In the genomic region with DNA sequence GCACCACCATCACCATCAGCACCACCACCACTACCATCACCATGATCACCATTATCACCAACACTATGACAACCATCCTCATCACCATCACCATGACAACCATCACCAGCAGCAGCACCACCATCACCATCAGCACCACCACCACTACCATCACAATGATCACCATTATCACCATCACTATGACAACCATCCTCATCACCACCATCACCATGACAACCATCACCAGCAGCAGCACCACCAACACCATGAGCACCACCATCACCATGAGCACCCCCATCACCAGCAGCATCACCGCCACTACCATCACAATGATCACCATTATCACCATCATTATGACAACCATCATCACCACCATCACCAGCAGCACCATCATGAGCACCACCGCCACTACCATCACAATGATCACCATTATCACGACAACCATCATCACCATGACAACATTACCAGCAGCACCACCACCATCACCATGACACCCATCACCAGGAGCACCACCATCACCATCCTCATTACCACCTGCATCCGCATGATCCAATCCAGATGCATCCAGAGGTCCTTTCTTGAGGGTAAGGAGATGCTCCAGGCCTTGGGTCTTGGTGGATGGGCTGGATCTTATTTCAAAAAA, we compare ENCODE assay signal across 24 cellular contexts. TPM values are rescaled to one million over a fixed set of nuclear protein-coding genes. Genes with fewer than 3 reads are reported as not detected.
"Had no signal": no experiment of that assay in that cellular context is flagged by ENCODE, and none has a peak within 500 bp of the region (broad histone marks: within the 10 kb centered on the region; RNA-seq: fewer than 3 reads in every experiment).

No MANE protein-coding gene starts in this region.

- H3K4me3 ChIP-seq: dorsolateral prefrontal cortex, lower lobe of right lung, prostate gland, right atrium auricular region, sigmoid colon, stomach, thyroid gland had no signal

- H3K36me3 Mint-ChIP-seq: immature natural killer cell; natural killer cell; stimulated activated effector memory CD8-positive, alpha-beta T cell treated with anti-CD3 and anti-CD28 coated beads, Interleukin-12 subunit alpha, Interleukin-12 subunit beta, amount 100 ng/mL, for 72 hours had no signal

- H3K4me1 Mint-ChIP-seq: natural killer cell; stimulated activated effector memory CD8-positive, alpha-beta T cell treated with anti-CD3 and anti-CD28 coated beads, Interleukin-12 subunit alpha, Interleukin-12 subunit beta, amount 100 ng/mL, for 72 hours had no signal

- H3K27ac ChIP-seq: dorsolateral prefrontal cortex, lower lobe of right lung, prostate gland, right atrium auricular region, sigmoid colon, stomach, thyroid gland had no signal

- ATAC-seq: left colon; left ventricle myocardium superior; lower lobe of right lung; natural killer cell; stimulated activated effector memory CD8-positive, alpha-beta T cell treated with anti-CD3 and anti-CD28 coated beads, Interleukin-12 subunit alpha, Interleukin-12 subunit beta, amount 100 ng/mL, for 72 hours had no signal

- H3K36me3 ChIP-seq: lower lobe of right lung, prostate gland, right atrium auricular region, sigmoid colon, stomach, thyroid gland had no signal

- H3K9me3 Mint-ChIP-seq: immature natural killer cell; stimulated activated effector memory CD8-positive, alpha-beta T cell treated with anti-CD3 and anti-CD28 coated beads, Interleukin-12 subunit alpha, Interleukin-12 subunit beta, amount 100 ng/mL, for 72 hours; type B pancreatic cell had no signal

- DNase-seq: dorsolateral prefrontal cortex; effector CD4-positive, alpha-beta T cell; hypothalamus; immature natural killer cell; islet precursor cell; kidney glomerular epithelial cell; left colon; left ventricle myocardium superior; lower lobe of right lung; natural killer cell; sigmoid colon; stimulated activated CD4-positive, alpha-beta T cell treated with anti-CD3 and anti-CD28 coated beads, Interleukin-2, amount 100 ng/mL, for 24 hours; stimulated activated CD4-positive, alpha-beta T cell treated with anti-CD3 and anti-CD28 coated beads, Interleukin-4, amount 100 ng/mL, for 24 hours; stimulated activated naive CD4-positive, alpha-beta T cell treated with Interleukin-2 at 50 U/mL for 16 hours; stomach; thyroid gland had no signal

- H3K27me3 ChIP-seq: right atrium auricular region, thyroid gland had no signal

- FAIRE-seq: colon, frontal cortex had no signal

- H3K4me1 ChIP-seq: lower lobe of right lung, prostate gland, right atrium auricular region, sigmoid colon, stomach, thyroid gland had no signal

- H3K27ac Mint-ChIP-seq: immature natural killer cell; natural killer cell; stimulated activated effector memory CD8-positive, alpha-beta T cell treated with anti-CD3 and anti-CD28 coated beads, Interleukin-12 subunit alpha, Interleukin-12 subunit beta, amount 100 ng/mL, for 72 hours; type B pancreatic cell had no signal

- H3K9me3 ChIP-seq: lower lobe of right lung, prostate gland, right atrium auricular region, sigmoid colon, stomach, thyroid gland had no signal

- H3K27me3 Mint-ChIP-seq: type B pancreatic cell had no signal

- H3K4me3 Mint-ChIP-seq: immature natural killer cell; natural killer cell; stimulated activated effector memory CD8-positive, alpha-beta T cell treated with anti-CD3 and anti-CD28 coated beads, Interleukin-12 subunit alpha, Interleukin-12 subunit beta, amount 100 ng/mL, for 72 hours; type B pancreatic cell had no signal

RNA-seq across cellular contexts. Expression of a gene that starts 23.8 kb away (rescaled TPM):
- total RNA-seq: fibroblast of villous mesenchyme, lower lobe of right lung, mononuclear cell, natural killer cell had no signal
- polyA plus RNA-seq: immature natural killer cell had no signal
